In the genomic region with DNA sequence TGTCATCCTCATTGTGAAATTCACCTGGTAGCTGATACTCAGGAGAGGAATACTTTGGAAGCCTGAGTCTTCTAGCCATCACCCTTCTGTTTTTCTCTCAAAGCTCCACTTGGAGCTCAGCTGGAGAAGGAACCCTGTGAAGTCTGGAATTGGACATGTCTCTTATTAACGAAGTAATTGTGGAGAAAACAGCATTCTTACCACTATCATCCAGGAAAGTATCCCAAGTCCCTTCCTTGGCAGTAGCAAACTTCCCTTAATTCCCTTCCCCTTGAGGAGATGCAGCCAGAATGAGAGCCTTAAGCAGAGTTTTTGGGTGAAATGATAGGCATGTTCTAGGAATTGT, we compare ENCODE assay signal across 7 cellular contexts. TPM values are rescaled to one million over a fixed set of nuclear protein-coding genes. Genes with fewer than 3 reads are reported as not detected.
DNase-seq lines count a peak whose midpoint lies in the region; TF ChIP-seq lines count a peak whose summit lies in the region.

No MANE protein-coding gene starts in this region.

- TF ChIP-seq CTCF in HL-60 (IDR thresholded peaks at IDR 0.05; ENCODE audit: insufficient read depth, low read length) (no peak), stomach (IDR thresholded peaks at IDR 0.05) (no peak)

- H3K36me3 ChIP-seq in stomach: no peaks in the 10 kb centered on the region

- DNase-seq in HL-60 (ENCODE audit: low read depth in 1 of 2, low spot score in 1 of 2): no peak
- no peak for DNase-seq in immature natural killer cell
- DNase-seq in stomach: no peak
- DNase-seq in GM19240 (ENCODE audit: insufficient read length, low spot score): no peak
- DNase-seq in DMS 273 treated with DMSO at 0.1 percent for 48 hours (lab: John Stamatoyannopoulos, UW): no peak
- no peak for DNase-seq in NCI-H1105 treated with DMSO at 0.1 percent for 48 hours (lab: John Stamatoyannopoulos, UW)

- no peaks in the 10 kb centered on the region for H3K9me3 Mint-ChIP-seq in activated naive CD8-positive, alpha-beta T cell (ENCODE audit: low read depth)
- no peaks in the 10 kb centered on the region for H3K9me3 Mint-ChIP-seq in immature natural killer cell

- H3K4me3 ChIP-seq in HL-60 (replicated peaks; ENCODE audit: insufficient read depth, low read length) (peak overlapping the region; percentile 67), stomach (peak overlapping the region; percentile 47 to 76 (median 66))

- no peak for TF ChIP-seq EP300 in stomach (IDR thresholded peaks at IDR 0.05)

- H3K9me3 ChIP-seq in stomach: no peaks in the 10 kb centered on the region

- intact Hi-C loops in stomach (cut with DNase I; ENCODE audit: low total_unique reads): no loop called here

- 6 to 10% (median 8%) methylated on average over 1 of the region's 1 CpG for WGBS in stomach, 5 donors

- peak overlapping the region; percentile 83 for H3K27ac Mint-ChIP-seq in activated naive CD8-positive, alpha-beta T cell
- H3K27ac Mint-ChIP-seq in immature natural killer cell: peak overlapping the region; percentile 85 to 97 (median 86)

- TF ChIP-seq POLR2A in stomach (IDR thresholded peaks at IDR 0.05): no peak

- H3K27ac ChIP-seq in HL-60 (replicated peaks) (peak overlapping the region; percentile 76), stomach (peak overlapping the region; percentile 94 to 99 (median 98))

- peaks cover 9 to 26% (median 15%) of the 10 kb centered on the region in 4 donors for H3K4me1 ChIP-seq in stomach

- H3K27me3 ChIP-seq in HL-60 (ENCODE audit: insufficient read depth, poor library complexity, severe bottlenecking) (no peaks in the 10 kb centered on the region), stomach (no peaks in the 10 kb centered on the region)

- H3K4me1 Mint-ChIP-seq in activated naive CD8-positive, alpha-beta T cell (ENCODE audit: low read depth): peaks cover 28% of the 10 kb centered on the region
- peaks cover 20 to 28% of the 10 kb centered on the region in 2 donors for H3K4me1 Mint-ChIP-seq in immature natural killer cell

- H3K36me3 Mint-ChIP-seq in activated naive CD8-positive, alpha-beta T cell: no peaks in the 10 kb centered on the region
- no peaks in the 10 kb centered on the region for H3K36me3 Mint-ChIP-seq in immature natural killer cell

- no peaks in the 10 kb centered on the region for H3K27me3 Mint-ChIP-seq in activated naive CD8-positive, alpha-beta T cell
- peaks cover 4 to 15% (median 10%) of the 10 kb centered on the region in 3 donors for H3K27me3 Mint-ChIP-seq in immature natural killer cell (ENCODE audit: low read depth in 3 of 3)

- H3K4me3 Mint-ChIP-seq in activated naive CD8-positive, alpha-beta T cell: peak overlapping the region; percentile 83
- H3K4me3 Mint-ChIP-seq in immature natural killer cell: peak overlapping the region; percentile 83 to 93 (median 92)

RNA-seq across cellular contexts. Expression of a gene that starts 30.7 kb away (rescaled TPM):
- polyA plus RNA-seq in immature natural killer cell (10 to 100 TPM; 34.7 to 79.4 (median 57.6) TPM), stomach (10 to 100 TPM; 11.2 to 15.8 (median 12.4) TPM)
- 100 to 1,000 TPM in 4 of 5 donors, 10 to 100 TPM in 1; 84.3 to 462 (median 244) TPM for total RNA-seq in stomach
